Comparison of ENCODE assay signal across 8 cellular contexts in the genomic region with DNA sequence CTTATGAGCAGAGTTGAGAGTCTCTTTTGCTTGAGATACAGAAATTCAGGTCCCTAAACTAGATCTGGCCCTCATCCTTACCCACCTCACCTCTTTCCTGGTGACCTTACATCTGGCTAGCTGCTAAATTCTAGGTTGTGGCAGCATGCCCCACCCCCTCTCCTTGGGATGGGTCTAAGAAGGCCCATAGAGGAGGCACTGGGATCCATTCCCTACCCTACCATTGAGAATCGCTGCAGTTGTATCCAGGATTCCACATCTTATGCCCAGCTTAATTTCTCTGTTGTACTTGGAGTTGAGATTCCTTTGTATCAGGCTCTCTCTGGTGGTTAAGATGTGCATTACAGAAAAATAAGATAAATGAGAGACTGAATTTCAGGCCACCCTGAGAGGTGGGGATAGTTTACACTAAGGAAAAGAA. TPM values are rescaled to one million over a fixed set of nuclear protein-coding genes. Genes with fewer than 3 reads are reported as not detected.
DNase-seq lines count a peak whose midpoint lies in the region; ATAC-seq and TF ChIP-seq lines count a peak whose summit lies in the region.

No MANE protein-coding gene starts in this region.

- H3K4me3 ChIP-seq in HFF-Myc (replicated peaks; ENCODE audit: low read depth, low read length) = no peak overlapping the region
- no peak overlapping the region for H3K4me3 ChIP-seq in liver (ENCODE audit: low read depth in 1 of 3, low read length in 3 of 3)
- no peak overlapping the region for H3K4me3 ChIP-seq in upper lobe of left lung

- TF ChIP-seq POLR2A in upper lobe of left lung (IDR thresholded peaks at IDR 0.05) = no peak

- no peak overlapping the region for H3K27ac ChIP-seq in liver (ENCODE audit: low read depth in 1 of 2, low read length in 2 of 2)
- H3K27ac ChIP-seq in upper lobe of left lung = peak overlapping the region in 2 of 4 donors; percentile 42 to 71

- H3K9ac ChIP-seq in liver (ENCODE audit: low read depth in 1 of 2, low read length in 2 of 2) = no peak overlapping the region

- peaks cover 0 to 8% (median 5%) of the 10 kb centered on the region in 4 donors for H3K4me1 ChIP-seq in liver (ENCODE audit: control insufficient read depth in 4 of 4, insufficient read depth in 4 of 4, low read length in 3 of 4)
- peaks cover 22 to 23% (median 23%) of the 10 kb centered on the region in 4 donors for H3K4me1 ChIP-seq in upper lobe of left lung

- TF ChIP-seq EP300 in upper lobe of left lung (IDR thresholded peaks at IDR 0.05) = no peak

- H3K27me3 Mint-ChIP-seq in Calu3 (ENCODE audit: unreplicated experiment) = no peaks in the 10 kb centered on the region
- H3K27me3 Mint-ChIP-seq in activated CD4-positive, alpha-beta memory T cell treated with anti-CD3 and anti-CD28 coated beads, Interleukin-2, amount 10 ng/mL, durations not matched to agents 7 days and 5 days = no peaks in the 10 kb centered on the region

- CTCF ChIA-PET in Calu3 (lab: Charles Lee) = interaction anchor here (0.6 to 1.2 kb wide), 5 partner anchors 10 to 244 kb away, joined by 3 to 6 read pairs (median 5); a partner anchor contains a TSS
- CTCF ChIA-PET in activated CD4-positive, alpha-beta memory T cell treated with anti-CD3 and anti-CD28 coated beads, Interleukin-2, amount 10 ng/mL, durations not matched to agents 7 days and 5 days (lab: Charles Lee) = interaction anchor here (0.5 to 1.6 kb wide), 17 partner anchors 9 to 250 kb away, joined by 3 to 8 read pairs (median 3); a partner anchor contains a TSS

- H3K9me3 ChIP-seq in liver (ENCODE audit: control insufficient read depth in 4 of 4, low read length in 3 of 4) (no peaks in the 10 kb centered on the region), upper lobe of left lung (no peaks in the 10 kb centered on the region)

- no peaks in the 10 kb centered on the region for H3K9me3 Mint-ChIP-seq in Calu3 (ENCODE audit: low read depth, unreplicated experiment)
- no peaks in the 10 kb centered on the region for H3K9me3 Mint-ChIP-seq in activated CD4-positive, alpha-beta memory T cell treated with anti-CD3 and anti-CD28 coated beads, Interleukin-2, amount 10 ng/mL, durations not matched to agents 7 days and 5 days

- POLR2A ChIA-PET in activated CD4-positive, alpha-beta memory T cell treated with anti-CD3 and anti-CD28 coated beads, Interleukin-2, amount 10 ng/mL, durations not matched to agents 7 days and 5 days (lab: Charles Lee) = interaction anchor here (1.0 to 1.8 kb wide), 3 partner anchors 9 to 274 kb away, joined by 3 to 19 read pairs (median 4); a partner anchor contains a TSS

- H3K4me1 Mint-ChIP-seq in Calu3 (ENCODE audit: low read depth, unreplicated experiment) = peaks cover 21% of the 10 kb centered on the region
- peaks cover 17% of the 10 kb centered on the region for H3K4me1 Mint-ChIP-seq in activated CD4-positive, alpha-beta memory T cell treated with anti-CD3 and anti-CD28 coated beads, Interleukin-2, amount 10 ng/mL, durations not matched to agents 7 days and 5 days

- peak overlapping the region; percentile 49 for H3K27ac Mint-ChIP-seq in Calu3 (ENCODE audit: unreplicated experiment)
- no peak overlapping the region for H3K27ac Mint-ChIP-seq in activated CD4-positive, alpha-beta memory T cell treated with anti-CD3 and anti-CD28 coated beads, Interleukin-2, amount 10 ng/mL, durations not matched to agents 7 days and 5 days

- TF ChIP-seq RAD21 in liver (IDR thresholded peaks at IDR 0.05) = peak; percentile 84 to 91

- peaks cover 69% of the 10 kb centered on the region for H3K36me3 Mint-ChIP-seq in Calu3 (ENCODE audit: insufficient read depth, unreplicated experiment)
- H3K36me3 Mint-ChIP-seq in activated CD4-positive, alpha-beta memory T cell treated with anti-CD3 and anti-CD28 coated beads, Interleukin-2, amount 10 ng/mL, durations not matched to agents 7 days and 5 days (ENCODE audit: low read depth) = peaks cover 41% of the 10 kb centered on the region

- no peak for DNase-seq in Calu3
- peak; percentile 52 for DNase-seq in HFF-Myc (ENCODE audit: extremely low read depth, low read depth)
- DNase-seq in OCI-M1 (lab: John Stamatoyannopoulos, UW) = peak; percentile 72
- peak; percentile 73 for DNase-seq in cerebellum (ENCODE audit: low spot score)
- DNase-seq in upper lobe of left lung = no peak
- DNase-seq in activated CD4-positive, alpha-beta memory T cell treated with anti-CD3 and anti-CD28 coated beads, Interleukin-2, amount 10 ng/mL, durations not matched to agents 7 days and 5 days = no peak

- WGBS in liver = 64% methylated on average over 1 of the region's 1 CpG
- WGBS in upper lobe of left lung, 2 donors = 27 to 54% methylated on average over 1 of the region's 1 CpG

- H3K27me3 ChIP-seq in liver (ENCODE audit: control insufficient read depth in 4 of 4, insufficient read depth in 4 of 4, low read length in 3 of 4) (no peaks in the 10 kb centered on the region), upper lobe of left lung (no peaks in the 10 kb centered on the region)

- TF ChIP-seq CTCF in Calu3 (IDR thresholded peaks at IDR 0.05; ENCODE audit: unreplicated experiment) (peak; percentile 64), HFF-Myc (IDR thresholded peaks at IDR 0.05; ENCODE audit: low read depth, low read length, missing control alignments) (peak; percentile 41), liver (IDR thresholded peaks at IDR 0.05; ENCODE audit: low read depth, low read length, missing input control) (peak; percentile 58), upper lobe of left lung (IDR thresholded peaks at IDR 0.05) (peak; percentile 37 to 74 (median 63))

- ATAC-seq in upper lobe of left lung (ENCODE audit: low FRiP score in 2 of 2) (peak; percentile 27 to 51), GM19328 (IDR thresholded peaks at IDR 0.05; ENCODE audit: unreplicated experiment) (no peak)

- intact Hi-C loops in Calu3 (cut with micrococcal nuclease; ENCODE audit: unreplicated experiment) = loop anchor here (5.0 kb wide), 1 partner anchor 46 kb away; no protein-coding TSS in a partner anchor

- no peak overlapping the region for H3K4me3 Mint-ChIP-seq in Calu3 (ENCODE audit: low read depth, unreplicated experiment)
- H3K4me3 Mint-ChIP-seq in activated CD4-positive, alpha-beta memory T cell treated with anti-CD3 and anti-CD28 coated beads, Interleukin-2, amount 10 ng/mL, durations not matched to agents 7 days and 5 days = no peak overlapping the region

- H3K36me3 ChIP-seq in liver (ENCODE audit: control insufficient read depth in 4 of 4, insufficient read depth in 3 of 4, low read depth in 1 of 4, low read length in 3 of 4) (peaks cover 0 to 27% (median 21%) of the 10 kb centered on the region in 4 donors), upper lobe of left lung (peaks cover 0 to 40% (median 18%) of the 10 kb centered on the region in 4 donors)

- BruUV-seq in Calu3 (replicated peaks; lab: Mats Ljungman, UMichigan) = no TSS peak

TF ChIP-seq in liver, 16 proteins besides CTCF, POLR2A, EP300 and RAD21:
- TF ChIP-seq YY1 (IDR thresholded peaks at IDR 0.05) (no peak), SP1 (IDR thresholded peaks at IDR 0.05) (no peak), EGR1 (IDR thresholded peaks at IDR 0.05; ENCODE audit: low read depth in 2 of 2) (no peak)

RNA-seq across cellular contexts. Expression of a gene that starts 9.5 kb away (rescaled TPM):
- 18.9 and 19.5 TPM in 2 replicates for total RNA-seq in Calu3 (2022)
- total RNA-seq in cerebellum = 8.2 TPM
- 1 to 10 TPM; 3.0 to 4.3 TPM for total RNA-seq in liver
- polyA plus RNA-seq in liver = 1 to 10 TPM; 7.6 to 8.1 TPM
- total RNA-seq in upper lobe of left lung = 10 to 100 TPM in 3 of 6 donors, 1 to 10 TPM in 3; 5.0 to 22.1 (median 10.2) TPM
- 10 to 100 TPM; 24.5 to 28.0 TPM for total RNA-seq in activated CD4-positive, alpha-beta memory T cell treated with anti-CD3 and anti-CD28 coated beads, Interleukin-2, amount 10 ng/mL, durations not matched to agents 7 days and 5 days

RNA-seq across cellular contexts. Expression of a gene that starts 44.6 kb away (rescaled TPM):
- total RNA-seq in Calu3 (2022) (84.3 and 84.4 TPM in 2 replicates), cerebellum (23.9 TPM), liver (10 to 100 TPM; 22.8 to 23.2 TPM), upper lobe of left lung (10 to 100 TPM; 16.8 to 53.8 (median 42.0) TPM)
- polyA plus RNA-seq in liver = 10 to 100 TPM in 1 of 2 donors, 1 to 10 TPM in 1; 9.3 to 10.6 TPM
- total RNA-seq in activated CD4-positive, alpha-beta memory T cell treated with anti-CD3 and anti-CD28 coated beads, Interleukin-2, amount 10 ng/mL, durations not matched to agents 7 days and 5 days = 10 to 100 TPM; 64.3 to 65.1 TPM

RNA-seq across cellular contexts. Expression of a gene that starts 49.6 kb away (rescaled TPM):
- 158 and 159 TPM in 2 replicates for total RNA-seq in Calu3 (2022)
- 82.9 TPM for total RNA-seq in cerebellum
- 10 to 100 TPM; 21.7 to 37.6 TPM for total RNA-seq in liver
- 10 to 100 TPM; 14.6 to 27.3 TPM for polyA plus RNA-seq in liver
- total RNA-seq in upper lobe of left lung = 100 to 1,000 TPM in 1 of 6 donors, 10 to 100 TPM in 5; 52.4 to 101 (median 91.9) TPM
- 100 to 1,000 TPM; 168 to 169 TPM for total RNA-seq in activated CD4-positive, alpha-beta memory T cell treated with anti-CD3 and anti-CD28 coated beads, Interleukin-2, amount 10 ng/mL, durations not matched to agents 7 days and 5 days

Comparison
In these comparisons a context has a peak if more than half of its experiments do, and no peak if none do; other contexts are left out.
1. DNase-seq: peak in HFF-Myc (single experiment), OCI-M1 (single experiment) and cerebellum (single experiment); none in Calu3 (single experiment), upper lobe of left lung (0 of 2) and activated CD4-positive, alpha-beta memory T cell treated with anti-CD3 and anti-CD28 coated beads, Interleukin-2, amount 10 ng/mL, durations not matched to agents 7 days and 5 days (single experiment).
2. Peak in every context shown above with its lines, with median percentiles within 50 percentile points of each other: CTCF ChIP-seq.